ENCODE assay signal across 1 cellular context in genomic region chr19:45767881-45768643, GRCh38.
A peak's percentile ranks its signal among the peaks of the same experiment; 100 is the strongest.
TF ChIP-seq lines count a peak whose summit lies in the region.

No MANE protein-coding gene starts in this region.

TF ChIP-seq in WTC11, 78 proteins besides CTCF, POLR2A, EP300 and RAD21 (continued from another document):
- 0 out of 2 replicates have a peak, but pooled peaks have one; percentile 20 for TF ChIP-seq ZNF317 (CRISPR knock-in tag; IDR thresholded peaks at IDR 0.05; ENCODE audit: borderline replicate concordance, low read depth)
- 0 out of 2 replicates have a peak, but pooled peaks have one; percentile 33 for TF ChIP-seq ELF4 (CRISPR knock-in tag; IDR thresholded peaks at IDR 0.05; ENCODE audit: low read depth)
- no peak for TF ChIP-seq GRHL2 (CRISPR knock-in tag; IDR thresholded peaks at IDR 0.05; ENCODE audit: insufficient replicate concordance, severe bottlenecking)
TF ChIP-seq in WTC11: peak in this region for 10.
